In the genomic region with DNA sequence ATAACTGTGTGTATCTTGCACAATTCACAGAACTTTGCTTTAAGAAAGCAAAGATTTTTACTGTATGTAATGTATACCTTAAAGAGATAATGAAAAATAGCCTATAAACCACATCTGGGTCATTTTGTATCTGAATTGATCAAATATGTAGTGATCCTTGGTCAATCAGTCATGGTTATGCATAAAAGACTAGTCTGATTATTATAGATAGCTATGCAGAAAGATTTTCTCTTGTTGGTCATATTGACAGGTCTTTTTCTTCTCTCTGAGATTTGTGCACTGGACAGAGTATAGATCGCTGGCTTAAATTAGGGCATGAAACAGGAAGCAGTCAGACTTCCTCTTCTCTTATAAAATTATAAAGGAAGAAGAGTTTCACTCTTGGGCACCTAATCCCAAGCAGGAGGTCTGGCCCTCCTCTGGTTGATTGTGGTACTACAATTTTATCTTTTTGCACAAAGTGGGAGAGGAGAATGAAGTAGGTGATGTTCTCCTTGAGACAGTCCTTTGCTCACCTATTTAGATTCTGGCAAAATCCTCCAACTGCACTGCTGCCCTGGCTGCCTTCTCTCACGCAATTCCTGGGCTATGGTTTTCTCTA, we compare ENCODE assay signal across 8 cellular contexts.
DNase-seq lines count a peak whose midpoint lies in the region; ATAC-seq, FAIRE-seq and TF ChIP-seq lines count a peak whose summit lies in the region.

No MANE protein-coding gene starts in this region.

- no peaks in the 10 kb centered on the region for H3K9me1 ChIP-seq in endothelial cell of umbilical vein (replicated peaks; ENCODE audit: control insufficient read depth, extremely low read depth, insufficient read depth, low read length)

- H3K4me1 ChIP-seq in Peyer's patch = no peaks in the 10 kb centered on the region
- H3K4me1 ChIP-seq in endothelial cell of umbilical vein (ENCODE audit: control insufficient read depth, extremely low read depth, insufficient read depth, low read length) = no peaks in the 10 kb centered on the region

- BruUV-seq in endothelial cell of umbilical vein (replicated peaks; lab: Mats Ljungman, UMichigan) = no TSS peak

- CTCF ChIA-PET in endothelial cell of umbilical vein (lab: Charles Lee) = interaction anchor here (0.7 to 3.5 kb wide), 5 partner anchors 22 to 480 kb away, joined by 3 to 31 read pairs (median 5); no protein-coding TSS in a partner anchor

- H3K9ac ChIP-seq in endothelial cell of umbilical vein (replicated peaks; ENCODE audit: extremely low read depth, insufficient read depth, low read length) = no peak overlapping the region

- H3K36me3 Mint-ChIP-seq in nephron progenitor cell (ENCODE audit: low read depth) = no peaks in the 10 kb centered on the region
- no peaks in the 10 kb centered on the region for H3K36me3 Mint-ChIP-seq in activated T-helper 2 cell treated with anti-CD3 and anti-CD28 coated beads, Interferon-gamma antibody, Interleukin-2, Interleukin-4, amounts not matched to agents 10 μg/mL and 5 μg/mL and 100 μg/mL, durations not matched to agents 14 hours and 24 hours and 36 hours (ENCODE audit: low read depth)

- H3K4me3 ChIP-seq in Peyer's patch (no peak overlapping the region), endothelial cell of umbilical vein (replicated peaks in 1 of 3; ENCODE audit: insufficient read depth in 1 of 3, low read depth in 1 of 3, low read length in 3 of 3) (no peak overlapping the region)

- no peaks in the 10 kb centered on the region for H3K9me3 Mint-ChIP-seq in nephron progenitor cell
- no peaks in the 10 kb centered on the region for H3K9me3 Mint-ChIP-seq in activated T-helper 2 cell treated with anti-CD3 and anti-CD28 coated beads, Interferon-gamma antibody, Interleukin-2, Interleukin-4, amounts not matched to agents 10 μg/mL and 5 μg/mL and 100 μg/mL, durations not matched to agents 14 hours and 24 hours and 36 hours

- intact Hi-C loops in endothelial cell of umbilical vein (cut with micrococcal nuclease) = loop anchor here (1.0 kb wide), 2 partner anchors 281 to 481 kb away; no protein-coding TSS in a partner anchor
- intact Hi-C loops in activated T-helper 2 cell treated with anti-CD3 and anti-CD28 coated beads, Interferon-gamma antibody, Interleukin-2, Interleukin-4, amounts not matched to agents 10 μg/mL and 5 μg/mL and 100 μg/mL, durations not matched to agents 14 hours and 24 hours and 36 hours (cut with micrococcal nuclease) = loop anchor here (1.0 to 10.0 kb wide), 2 partner anchors 281 to 477 kb away; no protein-coding TSS in a partner anchor

- H3K9me3 ChIP-seq in Peyer's patch (no peaks in the 10 kb centered on the region), endothelial cell of umbilical vein (replicated peaks; ENCODE audit: control insufficient read depth, insufficient read depth, low read length) (no peaks in the 10 kb centered on the region)

- dilution Hi-C loops in endothelial cell of umbilical vein (cut with MboI; ENCODE audit: extremely low pct_ligation_motif_present, low sequenced_read_pairs) = no loop called here

- no peaks in the 10 kb centered on the region for H3K79me2 ChIP-seq in endothelial cell of umbilical vein (ENCODE audit: control insufficient read depth, insufficient read depth, low read length)

- H3K4me2 ChIP-seq in endothelial cell of umbilical vein (ENCODE audit: insufficient read depth, low read length) = no peak overlapping the region

- H3K36me3 ChIP-seq in Peyer's patch (no peaks in the 10 kb centered on the region), endothelial cell of umbilical vein (ENCODE audit: control insufficient read depth in 2 of 2, extremely low read depth in 1 of 2, insufficient read depth in 2 of 2, low read length in 2 of 2) (no peaks in the 10 kb centered on the region)

- H3K27ac ChIP-seq in Peyer's patch (no peak overlapping the region), endothelial cell of umbilical vein (ENCODE audit: insufficient read depth, low read depth, low read length) (no peak overlapping the region)

- no peak overlapping the region for H3K4me3 Mint-ChIP-seq in nephron progenitor cell
- H3K4me3 Mint-ChIP-seq in activated T-helper 2 cell treated with anti-CD3 and anti-CD28 coated beads, Interferon-gamma antibody, Interleukin-2, Interleukin-4, amounts not matched to agents 10 μg/mL and 5 μg/mL and 100 μg/mL, durations not matched to agents 14 hours and 24 hours and 36 hours (ENCODE audit: low read depth) = no peak overlapping the region

- no peaks in the 10 kb centered on the region for H4K20me1 ChIP-seq in endothelial cell of umbilical vein (replicated peaks; ENCODE audit: control insufficient read depth, extremely low read depth, insufficient read depth, low read length)

- no peaks in the 10 kb centered on the region for H3K27me3 ChIP-seq in Peyer's patch
- no peaks in the 10 kb centered on the region for H3K27me3 ChIP-seq in endothelial cell of umbilical vein (ENCODE audit: control insufficient read depth in 2 of 2, insufficient read depth in 2 of 2, low read length in 2 of 2)

- H2AFZ ChIP-seq in endothelial cell of umbilical vein (ENCODE audit: low read depth, low read length) = no peak overlapping the region

- peak in 4 of 6 experiments; percentile 34 to 50 (median 46) for TF ChIP-seq CTCF in Peyer's patch (IDR thresholded peaks at IDR 0.05)
- peak; percentile 32 to 43 for TF ChIP-seq CTCF in endothelial cell of umbilical vein (IDR thresholded peaks at IDR 0.05; ENCODE audit: extremely low read depth in 1 of 2, insufficient read depth in 1 of 2, low read depth in 1 of 2, low read length in 2 of 2)
- TF ChIP-seq CTCF in nephron progenitor cell (IDR thresholded peaks at IDR 0.05) = peak; percentile 74

- ATAC-seq in GM19397 (IDR thresholded peaks at IDR 0.05; ENCODE audit: unreplicated experiment) = peak; percentile 81
- peak; percentile 93 for ATAC-seq in HG03378 (IDR thresholded peaks at IDR 0.05; ENCODE audit: unreplicated experiment)

- no peaks in the 10 kb centered on the region for H3K4me1 Mint-ChIP-seq in nephron progenitor cell
- H3K4me1 Mint-ChIP-seq in activated T-helper 2 cell treated with anti-CD3 and anti-CD28 coated beads, Interferon-gamma antibody, Interleukin-2, Interleukin-4, amounts not matched to agents 10 μg/mL and 5 μg/mL and 100 μg/mL, durations not matched to agents 14 hours and 24 hours and 36 hours (ENCODE audit: low read depth) = no peaks in the 10 kb centered on the region

- DNase-seq in Daoy (ENCODE audit: low read depth) = peak; percentile 28
- no peak for DNase-seq in Peyer's patch
- peak; percentile 7 for DNase-seq in endothelial cell of umbilical vein (ENCODE audit: low read depth, low spot score)
- DNase-seq in nephron progenitor cell = peak; percentile 23
- no peak for DNase-seq in GF-D8 (lab: John Stamatoyannopoulos, UW)
- DNase-seq in activated T-helper 2 cell treated with anti-CD3 and anti-CD28 coated beads, Interferon-gamma antibody, Interleukin-2, Interleukin-4, amounts not matched to agents 10 μg/mL and 5 μg/mL and 100 μg/mL, durations not matched to agents 14 hours and 24 hours and 36 hours (ENCODE audit: low spot score) = no peak

- peaks cover 4% of the 10 kb centered on the region for H3K27me3 Mint-ChIP-seq in nephron progenitor cell (ENCODE audit: low read depth, poor library complexity)
- H3K27me3 Mint-ChIP-seq in activated T-helper 2 cell treated with anti-CD3 and anti-CD28 coated beads, Interferon-gamma antibody, Interleukin-2, Interleukin-4, amounts not matched to agents 10 μg/mL and 5 μg/mL and 100 μg/mL, durations not matched to agents 14 hours and 24 hours and 36 hours (ENCODE audit: low read depth) = no peaks in the 10 kb centered on the region

- POLR2A ChIA-PET in endothelial cell of umbilical vein (lab: Charles Lee) = no interaction called here

- H3K27ac Mint-ChIP-seq in nephron progenitor cell = peak overlapping the region; percentile 28
- H3K27ac Mint-ChIP-seq in activated T-helper 2 cell treated with anti-CD3 and anti-CD28 coated beads, Interferon-gamma antibody, Interleukin-2, Interleukin-4, amounts not matched to agents 10 μg/mL and 5 μg/mL and 100 μg/mL, durations not matched to agents 14 hours and 24 hours and 36 hours = no peak overlapping the region

- TF ChIP-seq POLR2A in Peyer's patch (IDR thresholded peaks at IDR 0.05) (no peak), endothelial cell of umbilical vein (IDR thresholded peaks at IDR 0.05; ENCODE audit: low read depth, low read length) (no peak)

- no peak for FAIRE-seq in endothelial cell of umbilical vein (lab: Jason Lieb, UNC)

TF ChIP-seq in endothelial cell of umbilical vein, 7 proteins besides CTCF, POLR2A, EP300 and RAD21:
- TF ChIP-seq GATA2 (IDR thresholded peaks at IDR 0.05; ENCODE audit: insufficient read depth, insufficient read length, low read depth, low read length) (no peak), MYC (IDR thresholded peaks at IDR 0.05; ENCODE audit: low read depth, low read length) (no peak), POLR2AphosphoS5 (IDR thresholded peaks at IDR 0.05; ENCODE audit: insufficient read depth, low read depth, low read length) (no peak), EZH2 (IDR thresholded peaks at IDR 0.05; ENCODE audit: borderline replicate concordance, low read depth, low read length, severe bottlenecking) (no peak), JUN (IDR thresholded peaks at IDR 0.05; ENCODE audit: borderline replicate concordance, insufficient read depth, insufficient read length, low read depth) (no peak), FOS (IDR thresholded peaks at IDR 0.05; ENCODE audit: borderline replicate concordance, insufficient read depth, low read length) (no peak)
- TF ChIP-seq, protein P1, sequence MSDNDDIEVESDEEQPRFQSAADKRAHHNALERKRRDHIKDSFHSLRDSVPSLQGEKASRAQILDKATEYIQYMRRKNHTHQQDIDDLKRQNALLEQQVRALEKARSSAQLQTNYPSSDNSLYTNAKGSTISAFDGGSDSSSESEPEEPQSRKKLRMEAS (IDR thresholded peaks at IDR 0.05; ENCODE audit: insufficient read depth, insufficient read length) = no peak

Comparison
In these comparisons a context has a peak if more than half of its experiments do, and no peak if none do; other contexts are left out.
1. DNase-seq: peak in Daoy (single experiment), endothelial cell of umbilical vein (single experiment) and nephron progenitor cell (single experiment); none in Peyer's patch (0 of 3), GF-D8 (single experiment) and activated T-helper 2 cell treated with anti-CD3 and anti-CD28 coated beads, Interferon-gamma antibody, Interleukin-2, Interleukin-4, amounts not matched to agents 10 μg/mL and 5 μg/mL and 100 μg/mL, durations not matched to agents 14 hours and 24 hours and 36 hours (single experiment).
2. Peak in every context shown above with its lines, with median percentiles within 50 percentile points of each other: CTCF ChIP-seq.